Comparison of ENCODE assay signal across 24 cellular contexts in genomic region chr9:91833096-91833877, GRCh38.
DNase-seq lines count a peak whose midpoint lies in the region; TF ChIP-seq lines count a peak whose summit lies in the region.
"Had no signal": no experiment of that assay in that cellular context is flagged by ENCODE, and none has a peak within 500 bp of the region (broad histone marks: within the 10 kb centered on the region; RNA-seq: fewer than 3 reads in every experiment).

No MANE protein-coding gene starts in this region.

- no peaks in the 10 kb centered on the region for H3K36me3 ChIP-seq in esophagus muscularis mucosa
- no peaks in the 10 kb centered on the region for H3K36me3 ChIP-seq in transverse colon
- H3K36me3 ChIP-seq: BLaER1, right atrium auricular region, stomach, tibial artery had no signal

- no peaks in the 10 kb centered on the region for H3K27me3 Mint-ChIP-seq in osteocyte (ENCODE audit: unreplicated experiment)

- H3K4me1 Mint-ChIP-seq in osteocyte (ENCODE audit: unreplicated experiment) = peaks cover 43% of the 10 kb centered on the region

- no peaks in the 10 kb centered on the region for H3K9me3 ChIP-seq in esophagus muscularis mucosa
- H3K9me3 ChIP-seq in transverse colon = no peaks in the 10 kb centered on the region
- H3K9me3 ChIP-seq: BLaER1, right atrium auricular region, SK-N-SH, stomach, tibial artery had no signal

- DNase-seq in esophagus muscularis mucosa (ENCODE audit: extremely low spot score) (no peak), mesenteric fat pad (ENCODE audit: low spot score) (peak; percentile 84), osteocyte (ENCODE audit: extremely low spot score, unreplicated experiment) (no peak), transverse colon (no peak), NCI-H1105 treated with DMSO at 0.1 percent for 48 hours (lab: John Stamatoyannopoulos, UW) (no peak), OCI-M1 (lab: John Stamatoyannopoulos, UW) (no peak), hepatic stellate cell (ENCODE audit: low spot score) (no peak)
- DNase-seq: activated CD4-positive, CD25-positive, alpha-beta regulatory T cell; activated naive CD4-positive, alpha-beta T cell treated with anti-CD3 and anti-CD28 coated beads for 36 hours; activated T-cell treated with anti-CD3 and anti-CD28 coated beads, Interleukin-2, amount 50 U/mL, for 72 hours; hypothalamus; MM.1S; NCI-H1417 treated with DMSO at 0.1 percent for 48 hours; NCI-H2081; NCI-H2227 treated with DMSO at 0.1 percent for 48 hours; NCI-H526 treated with DMSO at 0.1 percent for 48 hours; PC-9; SK-N-SH; stimulated activated CD8-positive, alpha-beta memory T cell treated with anti-CD3 and anti-CD28 coated beads, Interleukin-4, amount 100 ng/mL, for 48 hours; stomach had no signal

- peaks cover 3% of the 10 kb centered on the region for H3K36me3 Mint-ChIP-seq in osteocyte (ENCODE audit: unreplicated experiment)

- H3K27ac Mint-ChIP-seq in osteocyte (ENCODE audit: unreplicated experiment) = peak overlapping the region; percentile 39
- H3K27ac Mint-ChIP-seq: activated naive CD4-positive, alpha-beta T cell treated with anti-CD3 and anti-CD28 coated beads for 36 hours; activated T-cell treated with anti-CD3 and anti-CD28 coated beads, Interleukin-2, amount 50 U/mL, for 72 hours; dendritic cell treated with granulocyte-macrophage colony-stimulating factor and Interleukin-4, amounts not matched to agents 40 ng/mL and 50 ng/mL, for 4 days had no signal

- H3K4me3 Mint-ChIP-seq in osteocyte (ENCODE audit: unreplicated experiment) = no peak overlapping the region
- H3K4me3 Mint-ChIP-seq: activated naive CD4-positive, alpha-beta T cell treated with anti-CD3 and anti-CD28 coated beads for 36 hours; activated T-cell treated with anti-CD3 and anti-CD28 coated beads, Interleukin-2, amount 50 U/mL, for 72 hours; dendritic cell treated with granulocyte-macrophage colony-stimulating factor and Interleukin-4, amounts not matched to agents 40 ng/mL and 50 ng/mL, for 4 days had no signal

- in situ Hi-C loops in transverse colon (cut with MboI; ENCODE audit: low pct_ligation_motif_present in 1 of 4, low pct_unique_long_range_greater_than_20kb in 1 of 4, low sequenced_read_pairs in 3 of 4) = no loop called here

- no peaks in the 10 kb centered on the region for H3K9me3 Mint-ChIP-seq in osteocyte (ENCODE audit: unreplicated experiment)
- H3K9me3 Mint-ChIP-seq: activated naive CD4-positive, alpha-beta T cell treated with anti-CD3 and anti-CD28 coated beads for 36 hours; activated T-cell treated with anti-CD3 and anti-CD28 coated beads, Interleukin-2, amount 50 U/mL, for 72 hours; dendritic cell treated with granulocyte-macrophage colony-stimulating factor and Interleukin-4, amounts not matched to agents 40 ng/mL and 50 ng/mL, for 4 days had no signal

- TF ChIP-seq EP300 in esophagus muscularis mucosa (IDR thresholded peaks at IDR 0.05) = no peak
- TF ChIP-seq EP300 in transverse colon (IDR thresholded peaks at IDR 0.05; ENCODE audit: low read depth) = no peak

- no peaks in the 10 kb centered on the region for H3K27me3 ChIP-seq in esophagus muscularis mucosa
- no peaks in the 10 kb centered on the region for H3K27me3 ChIP-seq in transverse colon
- H3K27me3 ChIP-seq: BLaER1, right atrium auricular region, stomach had no signal

- TF ChIP-seq POLR2A in esophagus muscularis mucosa (IDR thresholded peaks at IDR 0.05; ENCODE audit: low read depth) (no peak), transverse colon (IDR thresholded peaks at IDR 0.05) (no peak)

- H3K4me1 ChIP-seq in esophagus muscularis mucosa = peaks cover 3 to 56% (median 51%) of the 10 kb centered on the region in 4 donors
- H3K4me1 ChIP-seq in transverse colon = peaks cover 7 to 39% (median 20%) of the 10 kb centered on the region in 4 donors

- H3K27ac ChIP-seq in esophagus muscularis mucosa (replicated peaks in 1 of 4) (peak overlapping the region; percentile 31 to 65 (median 44)), transverse colon (peak overlapping the region; percentile 9 to 70 (median 46))
- H3K27ac ChIP-seq: BLaER1, PC-9, right atrium auricular region, tibial artery had no signal

- H3K4me3 ChIP-seq in esophagus muscularis mucosa (no peak overlapping the region), transverse colon (no peak overlapping the region)
- H3K4me3 ChIP-seq: BLaER1, PC-9, right atrium auricular region, stomach, tibial artery had no signal

- TF ChIP-seq CTCF in esophagus muscularis mucosa (IDR thresholded peaks at IDR 0.05) = no peak
- no peak for TF ChIP-seq CTCF in osteocyte (IDR thresholded peaks at IDR 0.05)
- TF ChIP-seq CTCF in transverse colon (IDR thresholded peaks at IDR 0.05) = no peak

- intact Hi-C loops in esophagus muscularis mucosa (cut with DNase I) = no loop called here
- intact Hi-C loops in transverse colon (cut with DNase I; ENCODE audit: low total_unique reads) = loop anchor here (10.0 kb wide), 1 partner anchor 62 kb away; no protein-coding TSS in a partner anchor

- 92% methylated on average over 21 of the region's 25 CpGs for WGBS in esophagus muscularis mucosa
- WGBS in transverse colon (ENCODE audit: low coverage in 1 of 2), 2 donors = 85 to 100% methylated on average over 1 to 25 of the region's 25 CpGs
